ENCODE assay signal across 20 cellular contexts in genomic region chr20:54431545-54431944, GRCh38. TPM values are rescaled to one million over a fixed set of nuclear protein-coding genes. Genes with fewer than 3 reads are reported as not detected.
DNase-seq lines count a peak whose midpoint lies in the region; ATAC-seq, FAIRE-seq and TF ChIP-seq lines count a peak whose summit lies in the region.
"Had no signal": no experiment of that assay in that cellular context is flagged by ENCODE, and none has a peak within 500 bp of the region (broad histone marks: within the 10 kb centered on the region; RNA-seq: fewer than 3 reads in every experiment).

No MANE protein-coding gene starts in this region.

- no peak for TF ChIP-seq CTCF in fibroblast of lung (conservative IDR thresholded peaks at IDR 0.05 in 1 of 2, IDR thresholded peaks at IDR 0.05 in 1 of 2; ENCODE audit: low read depth in 1 of 2, low read length in 2 of 2)

- no peaks in the 10 kb centered on the region for H3K27me3 ChIP-seq in fibroblast of lung (ENCODE audit: control insufficient read depth, insufficient read depth, low read length)
- H3K27me3 ChIP-seq: cardiac muscle cell, suprapubic skin had no signal

- ATAC-seq in GM21390 (IDR thresholded peaks at IDR 0.05; ENCODE audit: unreplicated experiment) (no peak), HG03159 (IDR thresholded peaks at IDR 0.05; ENCODE audit: unreplicated experiment) (no peak), HG03108 (IDR thresholded peaks at IDR 0.05; ENCODE audit: unreplicated experiment) (no peak)
- ATAC-seq: activated naive CD4-positive, alpha-beta T cell treated with anti-CD3 and anti-CD28 coated beads, Interleukin-2, amount 50 U/mL, for 72 hours had no signal

- no peaks in the 10 kb centered on the region for H4K20me1 ChIP-seq in fibroblast of lung (ENCODE audit: control insufficient read depth, extremely low read depth, insufficient read depth, low read length)

- no peak overlapping the region for H3K27ac ChIP-seq in fibroblast of lung (ENCODE audit: insufficient read depth, low read length)
- H3K27ac ChIP-seq: cardiac muscle cell, left ventricle myocardium inferior, suprapubic skin had no signal

- H3K4me1 ChIP-seq in fibroblast of lung (ENCODE audit: control insufficient read depth, extremely low read depth, insufficient read depth, low read length), result no peaks in the 10 kb centered on the region
- H3K4me1 ChIP-seq: left ventricle myocardium inferior, suprapubic skin had no signal

- H3K79me2 ChIP-seq in fibroblast of lung (ENCODE audit: control insufficient read depth, insufficient read depth, low read length), result no peaks in the 10 kb centered on the region

- H3K9me3 ChIP-seq in fibroblast of lung (ENCODE audit: control insufficient read depth, insufficient read depth, low read depth, low read length), result no peaks in the 10 kb centered on the region
- H3K9me3 ChIP-seq: left ventricle myocardium inferior, suprapubic skin had no signal

- no peak overlapping the region for H3K9ac ChIP-seq in fibroblast of lung (ENCODE audit: insufficient read depth, low read length)

- no peak overlapping the region for H3K4me2 ChIP-seq in fibroblast of lung (ENCODE audit: extremely low read depth, insufficient read depth, low read length)

- no peak overlapping the region for H3K4me3 ChIP-seq in fibroblast of lung (replicated peaks in 1 of 4; ENCODE audit: control extremely low read depth in 1 of 4, insufficient read depth in 1 of 4, low read depth in 3 of 4, low read length in 4 of 4)
- H3K4me3 ChIP-seq: cardiac muscle cell, left ventricle myocardium inferior, suprapubic skin had no signal

- H2AFZ ChIP-seq in fibroblast of lung (ENCODE audit: low read length), result no peak overlapping the region

- DNase-seq in HTR-8/SVneo (ENCODE audit: insufficient read length, low spot score) (no peak), RPMI7951 (ENCODE audit: low read depth) (peak; percentile 5), fibroblast of lung (ENCODE audit: low read depth in 2 of 2) (peak; percentile 8 to 45), retina (peak; percentile 54)
- DNase-seq: activated CD4-positive, alpha-beta T cell treated with anti-CD3 and anti-CD28 coated beads, Interleukin-2, amount 50 U/mL, for 1 hour; activated T-cell treated with anti-CD3 and anti-CD28 coated beads, Interleukin-2, amount 50 U/mL, for 1 hour; DND-41; effector CD4-positive, alpha-beta T cell; left ventricle myocardium inferior; NCI-H510A had no signal

- FAIRE-seq in HTR-8/SVneo (lab: Jason Lieb, UNC), result peak; percentile 33
- FAIRE-seq: TTC549 had no signal

- no peaks in the 10 kb centered on the region for H3K36me3 ChIP-seq in fibroblast of lung (ENCODE audit: control insufficient read depth, insufficient read depth, low read length)
- H3K36me3 ChIP-seq: cardiac muscle cell, left ventricle myocardium inferior, suprapubic skin had no signal

RNA-seq across cellular contexts. Expression of gene DOK5, which starts 43.8 kb away (rescaled TPM):
- not detected in 2 replicates for total RNA-seq in RPMI7951 (2014; rRNA removed; shearing (Covaris generic))
- 16.9 and 19.2 TPM in 2 replicates for total RNA-seq in fibroblast of lung
- 13.5 and 25.4 TPM in 2 replicates for polyA plus RNA-seq in fibroblast of lung
- polyA plus RNA-seq in fibroblast of lung (2012), result 14.7 and 27.0 TPM in 2 replicates
- 5.3 and 8.5 TPM in 2 replicates for polyA minus RNA-seq in fibroblast of lung (ENCODE audit: low replicate concordance)
- total RNA-seq: OCI-LY7 had no signal
- polyA plus RNA-seq: CD14-positive monocyte, IgD-negative memory B cell had no signal

Comparison
In these comparisons a context has a peak if more than half of its experiments do, and no peak if none do; other contexts are left out.
1. RNA of gene DOK5, which starts 43.8 kb away (total RNA-seq): 16.9 to 19.2 TPM in fibroblast of lung; not detected in RPMI7951; every median in the first group is over 10 times any median in the second.